In genomic region chr18:71105994-71106546, GRCh38 we compare ENCODE assay signal across 14 cellular contexts.
A peak's percentile ranks its signal among the peaks of the same experiment; 100 is the strongest.
DNase-seq lines count a peak whose midpoint lies in the region; ATAC-seq and TF ChIP-seq lines count a peak whose summit lies in the region.
"Had no signal": no experiment of that assay in that cellular context is flagged by ENCODE, and none has a peak within 500 bp of the region (broad histone marks: within the 10 kb centered on the region; RNA-seq: fewer than 3 reads in every experiment).

No MANE protein-coding gene starts in this region.

- no peak for DNase-seq in activated T-cell treated with anti-CD3 and anti-CD28 coated beads, Interleukin-2, amount 50 U/mL, for 72 hours
- DNase-seq in activated T-cell treated with anti-CD3 and anti-CD28 coated beads for 4 hours (no peak), fibroblast of pulmonary artery (ENCODE audit: low read depth) (peak; percentile 16), tibial artery (no peak), NCI-H526 treated with DMSO at 0.1 percent for 48 hours (lab: John Stamatoyannopoulos, UW) (no peak), NCI-H2107 (lab: John Stamatoyannopoulos, UW) (no peak), cerebellum (ENCODE audit: low spot score) (no peak)
- DNase-seq: 8988T, GF-D8, GOT3, NCI-H1436 treated with DMSO at 0.1 percent for 48 hours, NCI-H2029 treated with DMSO at 0.1 percent for 48 hours, NCI-H510A treated with DMSO at 0.1 percent for 48 hours had no signal

- no peaks in the 10 kb centered on the region for H3K4me1 Mint-ChIP-seq in activated T-cell treated with anti-CD3 and anti-CD28 coated beads, Interleukin-2, amount 50 U/mL, for 72 hours (ENCODE audit: low read depth)

- no peak for ATAC-seq in activated T-cell treated with anti-CD3 and anti-CD28 coated beads, Interleukin-2, amount 50 U/mL, for 72 hours (replicated peaks in 1 of 2)

- H3K4me3 Mint-ChIP-seq in activated T-cell treated with anti-CD3 and anti-CD28 coated beads, Interleukin-2, amount 50 U/mL, for 72 hours = no peak overlapping the region

- H3K27me3 Mint-ChIP-seq in activated T-cell treated with anti-CD3 and anti-CD28 coated beads, Interleukin-2, amount 50 U/mL, for 72 hours (ENCODE audit: low read depth) = no peaks in the 10 kb centered on the region

- no peaks in the 10 kb centered on the region for H3K9me3 ChIP-seq in OCI-LY3 (ENCODE audit: insufficient read depth, low read length)
- H3K9me3 ChIP-seq in tibial artery = no peaks in the 10 kb centered on the region

- no peak overlapping the region for H3K9ac ChIP-seq in OCI-LY3 (ENCODE audit: low read length)

- peak overlapping the region; percentile 84 for H3K27ac Mint-ChIP-seq in activated T-cell treated with anti-CD3 and anti-CD28 coated beads, Interleukin-2, amount 50 U/mL, for 72 hours

- H3K9me3 Mint-ChIP-seq in activated T-cell treated with anti-CD3 and anti-CD28 coated beads, Interleukin-2, amount 50 U/mL, for 72 hours = no peaks in the 10 kb centered on the region

- H3K4me3 ChIP-seq in OCI-LY3 (ENCODE audit: low read length) = no peak overlapping the region
- no peak overlapping the region for H3K4me3 ChIP-seq in fibroblast of pulmonary artery (replicated peaks; ENCODE audit: low read depth, low read length)
- peak overlapping the region; percentile 24 to 35 for H3K4me3 ChIP-seq in tibial artery

- H3K36me3 ChIP-seq in OCI-LY3 (replicated peaks; ENCODE audit: low read depth, low read length) = no peaks in the 10 kb centered on the region
- no peaks in the 10 kb centered on the region for H3K36me3 ChIP-seq in tibial artery

- no peaks in the 10 kb centered on the region for H3K79me2 ChIP-seq in OCI-LY3 (ENCODE audit: low read length)

- TF ChIP-seq CTCF in OCI-LY3 (IDR thresholded peaks at IDR 0.05; ENCODE audit: low read depth, low read length) = no peak
- no peak for TF ChIP-seq CTCF in fibroblast of pulmonary artery (IDR thresholded peaks at IDR 0.05; ENCODE audit: low read length, missing control alignments)
- TF ChIP-seq CTCF in tibial artery (IDR thresholded peaks at IDR 0.05) = no peak

- no peaks in the 10 kb centered on the region for H3K27me3 ChIP-seq in OCI-LY3 (ENCODE audit: low read depth, low read length)
- no peaks in the 10 kb centered on the region for H3K27me3 ChIP-seq in tibial artery

- no peaks in the 10 kb centered on the region for H3K4me1 ChIP-seq in OCI-LY3 (ENCODE audit: low read length)
- H3K4me1 ChIP-seq in tibial artery = peaks cover 0 to 38% (median 16%) of the 10 kb centered on the region in 4 donors

- H3K27ac ChIP-seq in OCI-LY3 (ENCODE audit: low read length) (no peak overlapping the region), tibial artery (peak overlapping the region; percentile 87 to 92)

- H3K4me2 ChIP-seq in OCI-LY3 (ENCODE audit: low read length) = no peak overlapping the region

- intact Hi-C loops in tibial artery (cut with DNase I; ENCODE audit: low total_unique reads) = no loop called here

- H3K36me3 Mint-ChIP-seq in activated T-cell treated with anti-CD3 and anti-CD28 coated beads, Interleukin-2, amount 50 U/mL, for 72 hours (ENCODE audit: insufficient read depth in 2 of 2) = no peaks in the 10 kb centered on the region

- no peaks in the 10 kb centered on the region for H4K20me1 ChIP-seq in OCI-LY3 (ENCODE audit: insufficient read depth, low read length)

- H2AFZ ChIP-seq in OCI-LY3 (ENCODE audit: low read depth, low read length) = peak overlapping the region; percentile 13; the same call in 1 of the 2 replicates

Comparison
In these comparisons a context has a peak if more than half of its experiments do, and no peak if none do; other contexts are left out.
1. H3K4me3 ChIP-seq: peak in tibial artery (2 of 2); none in OCI-LY3 (single experiment) and fibroblast of pulmonary artery (single experiment).